In genomic region chr15:70892002-70892911, GRCh38 we compare ENCODE assay signal across 8 cellular contexts. TPM values are rescaled to one million over a fixed set of nuclear protein-coding genes. Genes with fewer than 3 reads are reported as not detected.
DNase-seq lines count a peak whose midpoint lies in the region; ATAC-seq and TF ChIP-seq lines count a peak whose summit lies in the region.

Gene LRRC49, plus strand, starts transcription at chr15:70892826. Its CDS starts 69 bp downstream, at chr15:70892895.
Gene THAP10, minus strand, starts transcription at chr15:70892433. Its CDS starts 161 bp downstream, at chr15:70892272.

- intact Hi-C loops in A673 (cut with micrococcal nuclease; ENCODE audit: unreplicated experiment): loop anchor here (5.0 to 10.0 kb wide), 2 partner anchors 213 to 550 kb away; no protein-coding TSS in a partner anchor
- intact Hi-C loops in lower leg skin (cut with DNase I; ENCODE audit: low total_unique reads): no loop called here

- CTCF ChIA-PET in A673 (lab: Charles Lee): interaction anchor here (1.7 kb wide), 1 partner anchor 548 kb away, joined by 3 read pairs; no protein-coding TSS in a partner anchor

- H3K4me3 ChIP-seq in A673 (ENCODE audit: low read depth, low read length, poor library complexity, severe bottlenecking): peak within 1 kb of the TSS; percentile 84
- H3K4me3 ChIP-seq in endocrine pancreas (ENCODE audit: control insufficient read depth, insufficient read depth, low read length): peak within 1 kb of the TSS; percentile 94
- H3K4me3 ChIP-seq in lower leg skin (ENCODE audit: low read depth, poor library complexity, severe bottlenecking): peak within 1 kb of the TSS; percentile 52

- TF ChIP-seq CTCF in A673 (conservative IDR thresholded peaks at IDR 0.05; ENCODE audit: low read depth, low read length) (no peak), VCaP (conservative IDR thresholded peaks at IDR 0.05) (no peak), lower leg skin (IDR thresholded peaks at IDR 0.05) (no peak)

- H3K27ac ChIP-seq in A673 (ENCODE audit: low read depth, low read length, poor library complexity, severe bottlenecking) (peak within 1 kb of the TSS; percentile 73), VCaP (peak within 1 kb of the TSS; percentile 84)

- peak within 1 kb of the TSS; percentile 85 for H3K9ac ChIP-seq in endocrine pancreas (ENCODE audit: control insufficient read depth, insufficient read depth, low read length)

- H3K27me3 ChIP-seq in A673 (replicated peaks; ENCODE audit: insufficient read depth, low read depth, low read length, poor library complexity): no peaks in the 10 kb centered on the region
- H3K27me3 ChIP-seq in endocrine pancreas (ENCODE audit: control insufficient read depth, insufficient read depth, low read length): no peaks in the 10 kb centered on the region

- TSS peak; percentile 61 for BruUV-seq in A673 (replicated peaks; lab: Mats Ljungman, UMichigan)

- H3K9me3 ChIP-seq in A673 (ENCODE audit: low read depth, low read length, poor library complexity, severe bottlenecking): no peaks in the 10 kb centered on the region
- H3K9me3 ChIP-seq in endocrine pancreas (ENCODE audit: control insufficient read depth, low read length): no peaks in the 10 kb centered on the region

- H3K4me1 ChIP-seq in A673 (ENCODE audit: insufficient read depth, low read length, poor library complexity, severe bottlenecking) (peaks cover 10% of the 10 kb centered on the region), endocrine pancreas (ENCODE audit: control insufficient read depth, insufficient read depth, low read length) (peaks cover 10% of the 10 kb centered on the region)

- POLR2A ChIA-PET in A673 (lab: Charles Lee; ENCODE audit: low non-redundant PET): no interaction called here

- no peak for TF ChIP-seq POLR2A in lower leg skin (IDR thresholded peaks at IDR 0.05)

- ATAC-seq in GM18519 (IDR thresholded peaks at IDR 0.05; ENCODE audit: low FRiP score, unreplicated experiment): peak; percentile 68
- ATAC-seq in HG03045 (IDR thresholded peaks at IDR 0.05; ENCODE audit: unreplicated experiment): peak; percentile 85

- WGBS in lower leg skin, 2 donors: 0 to 1% methylated on average over 50 to 55 of the region's 61 CpGs

- peak; percentile 96 for DNase-seq in A673 (ENCODE audit: low spot score)
- peak; percentile 79 for DNase-seq in NCI-H2107 treated with DMSO at 0.1 percent for 48 hours (lab: John Stamatoyannopoulos, UW; ENCODE audit: unreplicated experiment)
- DNase-seq in lower leg skin (ENCODE audit: low spot score in 2 of 2): peak; percentile 81 to 96
- peak; percentile 8 to 19 for DNase-seq in stimulated activated CD4-positive, alpha-beta T cell treated with anti-CD3 and anti-CD28 coated beads, Interleukin-4, amount 100 ng/mL, for 4 hours

- H3K36me3 ChIP-seq in A673 (ENCODE audit: insufficient read depth, low read length, poor library complexity, severe bottlenecking) (no peaks in the 10 kb centered on the region), endocrine pancreas (ENCODE audit: control insufficient read depth, insufficient read depth, low read length) (no peaks in the 10 kb centered on the region)

RNA-seq across cellular contexts. Expression of gene LRRC49, which starts in this region (rescaled TPM):
- total RNA-seq in A673 (2021): 9.2 and 10.9 TPM in 2 replicates
- total RNA-seq in lower leg skin: 1 to 10 TPM; 1.9 to 6.1 (median 5.3) TPM

RNA-seq across cellular contexts. Expression of gene THAP10, which starts in this region (rescaled TPM):
- total RNA-seq in A673 (2021) (6.2 and 6.6 TPM in 2 replicates), lower leg skin (1 to 10 TPM; 2.0 to 4.5 (median 2.9) TPM)

Comparison
In these comparisons a context has a peak if more than half of its experiments do, and no peak if none do; other contexts are left out.
1. Peak in every context shown above with its lines: DNase-seq, ATAC-seq, H3K4me3 ChIP-seq and H3K27ac ChIP-seq.
2. DNase-seq: peak in every context shown above with its lines; median percentile 96 in A673; 88 in lower leg skin; 79 in NCI-H2107 treated with DMSO at 0.1 percent for 48 hours; 14 in stimulated activated CD4-positive, alpha-beta T cell treated with anti-CD3 and anti-CD28 coated beads, Interleukin-4, amount 100 ng/mL, for 4 hours.